Comparison of ENCODE assay signal across 8 cellular contexts in the genomic region with DNA sequence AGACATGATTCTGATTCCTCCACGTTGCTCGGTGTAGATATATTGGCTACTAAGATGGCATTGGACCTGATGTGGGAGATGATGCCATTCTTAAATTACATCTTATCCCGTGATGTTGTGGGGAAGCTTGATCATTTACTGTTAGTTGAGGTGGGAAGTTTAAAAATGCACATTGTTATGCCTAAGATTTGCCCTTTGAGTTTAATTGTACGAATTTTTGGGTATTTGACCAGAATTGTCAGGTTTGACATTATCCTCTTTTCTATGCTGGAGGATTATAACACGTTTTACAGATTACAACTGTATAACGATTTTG. TPM values are rescaled to one million over a fixed set of nuclear protein-coding genes. Genes with fewer than 3 reads are reported as not detected.
DNase-seq lines count a peak whose midpoint lies in the region; ATAC-seq and TF ChIP-seq lines count a peak whose summit lies in the region.

No MANE protein-coding gene starts in this region.

- H3K9ac ChIP-seq in BLaER1 treated with 17β-estradiol and CSF1 and Interleukin-3, amounts not matched to agents 10 nM and 100 nM, result peak overlapping the region; percentile 94 to 99 (median 96)
- peak overlapping the region; percentile 97 for H3K9ac ChIP-seq in NT2/D1 (ENCODE audit: insufficient read length, low read depth)
- H3K9ac ChIP-seq in endocrine pancreas (ENCODE audit: control insufficient read depth, insufficient read depth, low read length), result peak overlapping the region; percentile 99
- peak overlapping the region; percentile 84 for H3K9ac ChIP-seq in neural progenitor cell

- peaks cover 4% of the 10 kb centered on the region for H3K27me3 Mint-ChIP-seq in neural progenitor cell (ENCODE audit: insufficient read depth, low read depth)

- no peaks in the 10 kb centered on the region for H3K27me3 ChIP-seq in BLaER1 treated with 17β-estradiol and CSF1 and Interleukin-3, amounts not matched to agents 10 nM and 100 nM
- no peaks in the 10 kb centered on the region for H3K27me3 ChIP-seq in NT2/D1 (ENCODE audit: insufficient read depth, insufficient read length)
- no peaks in the 10 kb centered on the region for H3K27me3 ChIP-seq in endocrine pancreas (ENCODE audit: control insufficient read depth, insufficient read depth, low read length)
- no peaks in the 10 kb centered on the region for H3K27me3 ChIP-seq in neural progenitor cell

- no peaks in the 10 kb centered on the region for H3K9me3 Mint-ChIP-seq in neural progenitor cell

- H3K4me3 Mint-ChIP-seq in neural progenitor cell, result peak overlapping the region; percentile 98

- peak overlapping the region; percentile 78 to 97 (median 94) for H3K4me3 ChIP-seq in BLaER1 treated with 17β-estradiol and CSF1 and Interleukin-3, amounts not matched to agents 10 nM and 100 nM
- H3K4me3 ChIP-seq in NT2/D1 (ENCODE audit: insufficient read length, low read depth) (peak overlapping the region; percentile 99), endocrine pancreas (ENCODE audit: control insufficient read depth, insufficient read depth, low read length) (peak overlapping the region; percentile 88), neural progenitor cell (peak overlapping the region; percentile 68)

- ATAC-seq in HG02981 (IDR thresholded peaks at IDR 0.05; ENCODE audit: unreplicated experiment), result no peak

- H4K20me1 ChIP-seq in BLaER1 treated with 17β-estradiol and CSF1 and Interleukin-3, amounts not matched to agents 10 nM and 100 nM, result peaks cover 40 to 60% (median 57%) of the 10 kb centered on the region in 11 experiments
- peaks cover 45% of the 10 kb centered on the region for H4K20me1 ChIP-seq in neural progenitor cell (ENCODE audit: low read depth)

- H3K79me2 ChIP-seq in neural progenitor cell (ENCODE audit: low read depth), result peaks cover 62% of the 10 kb centered on the region

- no peak for TF ChIP-seq CTCF in neural progenitor cell (IDR thresholded peaks at IDR 0.05)

- peaks cover 31% of the 10 kb centered on the region for H3F3A ChIP-seq in neural progenitor cell (ENCODE audit: low read depth)

- DNase-seq in NT2/D1 (ENCODE audit: low read depth, low spot score), result no peak
- DNase-seq in neural progenitor cell (ENCODE audit: low spot score), result no peak
- no peak for DNase-seq in NCI-H510A treated with DMSO at 0.1 percent for 48 hours (lab: John Stamatoyannopoulos, UW)
- no peak for DNase-seq in NCI-H1092 treated with DMSO at 0.1 percent for 48 hours (lab: John Stamatoyannopoulos, UW)
- DNase-seq in D341Med (ENCODE audit: low spot score), result no peak

- peaks cover 54% of the 10 kb centered on the region for H3K4me1 Mint-ChIP-seq in neural progenitor cell

- peaks cover 6 to 36% (median 15%) of the 10 kb centered on the region in 11 experiments; a peak in 21 of 22 replicates for H3K36me3 ChIP-seq in BLaER1 treated with 17β-estradiol and CSF1 and Interleukin-3, amounts not matched to agents 10 nM and 100 nM
- H3K36me3 ChIP-seq in NT2/D1 (ENCODE audit: insufficient read depth, insufficient read length, low read length) (peaks cover 24% of the 10 kb centered on the region), endocrine pancreas (ENCODE audit: control insufficient read depth, insufficient read depth, low read length) (no peaks in the 10 kb centered on the region), neural progenitor cell (peaks cover under 1% of the 10 kb centered on the region)

- H3K4me1 ChIP-seq in BLaER1 treated with 17β-estradiol and CSF1 and Interleukin-3, amounts not matched to agents 10 nM and 100 nM, result peaks cover 41 to 71% (median 46%) of the 10 kb centered on the region in 10 experiments
- H3K4me1 ChIP-seq in NT2/D1 (ENCODE audit: insufficient read depth, insufficient read length) (peaks cover 4% of the 10 kb centered on the region), endocrine pancreas (ENCODE audit: control insufficient read depth, insufficient read depth, low read length) (peaks cover 8% of the 10 kb centered on the region), neural progenitor cell (peaks cover 24% of the 10 kb centered on the region)

- peak overlapping the region; percentile 90 to 100 (median 94) for H3K4me2 ChIP-seq in BLaER1 treated with 17β-estradiol and CSF1 and Interleukin-3, amounts not matched to agents 10 nM and 100 nM
- peak overlapping the region; percentile 94 for H3K4me2 ChIP-seq in neural progenitor cell

- peaks cover 2% of the 10 kb centered on the region for H3K36me3 Mint-ChIP-seq in neural progenitor cell

- peaks cover 0 to 11% (median 4%) of the 10 kb centered on the region in 11 experiments; a peak in 11 of 22 replicates for H3K9me3 ChIP-seq in BLaER1 treated with 17β-estradiol and CSF1 and Interleukin-3, amounts not matched to agents 10 nM and 100 nM (replicated peaks in 1 of 11)
- no peaks in the 10 kb centered on the region for H3K9me3 ChIP-seq in NT2/D1 (ENCODE audit: insufficient read depth, low read length)
- no peaks in the 10 kb centered on the region for H3K9me3 ChIP-seq in endocrine pancreas (ENCODE audit: control insufficient read depth, low read length)
- H3K9me3 ChIP-seq in neural progenitor cell (ENCODE audit: low read depth), result no peaks in the 10 kb centered on the region

- peak overlapping the region; percentile 80 for H3K27ac Mint-ChIP-seq in neural progenitor cell

- H3K27ac ChIP-seq in BLaER1 treated with 17β-estradiol and CSF1 and Interleukin-3, amounts not matched to agents 10 nM and 100 nM, result peak overlapping the region; percentile 96 to 99 (median 97)
- H3K27ac ChIP-seq in neural progenitor cell, result no peak overlapping the region

- H2AFZ ChIP-seq in neural progenitor cell (replicated peaks), result no peak overlapping the region

RNA-seq across cellular contexts. Expression of a gene that starts 1.6 kb away (rescaled TPM):
- 57.2 and 80.0 TPM in 2 replicates for total RNA-seq in neural progenitor cell (ENCODE audit: low replicate concordance)

RNA-seq across cellular contexts. Expression of a gene that starts 49.6 kb away (rescaled TPM):
- total RNA-seq in neural progenitor cell (ENCODE audit: low replicate concordance), result 24.4 and 41.9 TPM in 2 replicates
